ENCODE assay signal across 8 cellular contexts in genomic region chr3:194632211-194632982, GRCh38. TPM values are rescaled to one million over a fixed set of nuclear protein-coding genes. Genes with fewer than 3 reads are reported as not detected.
DNase-seq lines count a peak whose midpoint lies in the region; ATAC-seq and TF ChIP-seq lines count a peak whose summit lies in the region.

No MANE protein-coding gene starts in this region.

- H3K9ac ChIP-seq in PC-3 (ENCODE audit: low read length), result peak overlapping the region; percentile 73
- H3K9ac ChIP-seq in mesendoderm (ENCODE audit: low read length), result peak overlapping the region; percentile 91

- H3K4me3 ChIP-seq in PC-3 (ENCODE audit: low read length) (peak overlapping the region; percentile 96), dorsolateral prefrontal cortex (peak overlapping the region; percentile 43 to 78 (median 66)), mesendoderm (ENCODE audit: low read length) (peak overlapping the region; percentile 72), uterus (peak overlapping the region; percentile 29 to 57)

- no peaks in the 10 kb centered on the region for H3K27me3 ChIP-seq in PC-3 (ENCODE audit: low read length)
- H3K27me3 ChIP-seq in dorsolateral prefrontal cortex, result no peaks in the 10 kb centered on the region
- no peaks in the 10 kb centered on the region for H3K27me3 ChIP-seq in mesendoderm (ENCODE audit: insufficient read depth, low read length, poor library complexity)
- H3K27me3 ChIP-seq in uterus, result no peaks in the 10 kb centered on the region

- H3K79me2 ChIP-seq in PC-3 (ENCODE audit: low read length) (peaks cover 10% of the 10 kb centered on the region; the same call in 1 of the 2 replicates), mesendoderm (ENCODE audit: control insufficient read depth, insufficient read depth, low read length) (no peaks in the 10 kb centered on the region)

- H2BK15ac ChIP-seq in mesendoderm (replicated peaks; ENCODE audit: low read depth), result no peak overlapping the region

- CTCF ChIA-PET in PC-3 (lab: Charles Lee), result no interaction called here

- H3K27ac ChIP-seq in PC-3 (ENCODE audit: low read length) (0 out of 2 replicates have a peak overlapping the region, but pooled peaks have one; percentile 37), dorsolateral prefrontal cortex (peak overlapping the region in 19 of 59 donors; percentile 6 to 76 (median 53)), mesendoderm (ENCODE audit: low read depth, low read length) (no peak overlapping the region), uterus (peak overlapping the region; percentile 64 to 76)

- H3K9me2 ChIP-seq in PC-3 (replicated peaks; ENCODE audit: low read length), result no peaks in the 10 kb centered on the region

- peaks cover 11% of the 10 kb centered on the region for H3K36me3 ChIP-seq in PC-3 (ENCODE audit: low read depth, low read length)
- H3K36me3 ChIP-seq in mesendoderm (ENCODE audit: control insufficient read depth, insufficient read depth, low read length), result no peaks in the 10 kb centered on the region
- H3K36me3 ChIP-seq in uterus, result no peaks in the 10 kb centered on the region

- H3K4me1 ChIP-seq in PC-3 (ENCODE audit: insufficient read depth, low read length) (no peaks in the 10 kb centered on the region), mesendoderm (ENCODE audit: control insufficient read depth, low read depth, low read length) (no peaks in the 10 kb centered on the region), uterus (no peaks in the 10 kb centered on the region)

- peak overlapping the region; percentile 9 for H3K18ac ChIP-seq in mesendoderm (ENCODE audit: low read length)

- no peak overlapping the region for H3K23ac ChIP-seq in mesendoderm (ENCODE audit: low read length)

- H2AK5ac ChIP-seq in mesendoderm (ENCODE audit: low read length), result no peak overlapping the region

- no peak for TF ChIP-seq POLR2A in uterus (IDR thresholded peaks at IDR 0.05)

- POLR2A ChIA-PET in PC-3 (lab: Charles Lee; ENCODE audit: unreplicated experiment), result no interaction called here

- TSS peak; percentile 56 for BruUV-seq in PC-3 (replicated peaks; lab: Mats Ljungman, UMichigan)

- peak overlapping the region; percentile 96 for H3K56ac ChIP-seq in mesendoderm (ENCODE audit: low read length)

- H4K20me1 ChIP-seq in PC-3 (ENCODE audit: low read length), result no peaks in the 10 kb centered on the region

- H4K5ac ChIP-seq in mesendoderm (ENCODE audit: low read length), result no peak overlapping the region

- peak overlapping the region; percentile 40 for H3K4ac ChIP-seq in mesendoderm (ENCODE audit: low read depth, low read length)

- no peak for TF ChIP-seq CTCF in PC-3 (conservative IDR thresholded peaks at IDR 0.05; ENCODE audit: low read depth, low read length)
- no peak for TF ChIP-seq CTCF in dorsolateral prefrontal cortex (IDR thresholded peaks at IDR 0.05 in 54 of 56, conservative IDR thresholded peaks at IDR 0.05 in 2 of 56; ENCODE audit: low read depth in 1 of 56, partially characterized antibody in 56 of 56)
- no peak for TF ChIP-seq CTCF in uterus (IDR thresholded peaks at IDR 0.05)

- H3K9me3 ChIP-seq in PC-3 (ENCODE audit: low read length), result no peaks in the 10 kb centered on the region
- H3K9me3 ChIP-seq in uterus, result no peaks in the 10 kb centered on the region

- H3K4me2 ChIP-seq in PC-3 (ENCODE audit: low read length) (peak overlapping the region; percentile 91), mesendoderm (ENCODE audit: low read length) (peak overlapping the region; percentile 32)

- no peaks in the 10 kb centered on the region for H3K79me1 ChIP-seq in mesendoderm (ENCODE audit: low read length)

- peak overlapping the region; percentile 99 for H2AFZ ChIP-seq in PC-3 (ENCODE audit: low read length)

- H3F3A ChIP-seq in PC-3 (ENCODE audit: low read length, unreplicated experiment), result no peaks in the 10 kb centered on the region

- DNase-seq in ACHN (peak; percentile 6), GM19238 (ENCODE audit: insufficient read length, low spot score) (peak; percentile 31), PC-3 (peak; percentile 37), dorsolateral prefrontal cortex (no peak), mesendoderm (no peak), uterus (no peak), hippocampal formation (lab: John Stamatoyannopoulos, UW) (no peak)

- H2BK120ac ChIP-seq in mesendoderm (ENCODE audit: low read depth, low read length), result no peak overlapping the region

- intact Hi-C loops in PC-3 (cut with micrococcal nuclease), result no loop called here
- intact Hi-C loops in dorsolateral prefrontal cortex (cut with DNase I), result no loop called here
- intact Hi-C loops in uterus (cut with DNase I; ENCODE audit: low total_unique reads), result no loop called here

- no peak overlapping the region for H2BK5ac ChIP-seq in mesendoderm (ENCODE audit: low read length)

- H4K8ac ChIP-seq in mesendoderm (ENCODE audit: low read depth, low read length), result no peak overlapping the region

- ATAC-seq in PC-3 (peak; percentile 14), HG03571 (IDR thresholded peaks at IDR 0.05; ENCODE audit: unreplicated experiment) (no peak)

- no CpG with 5 or more reads among the region's 17 CpGs for WGBS in mesendoderm (ENCODE audit: extremely low coverage, insufficient coverage, low lambda C conversion rate)

- in situ Hi-C loops in ACHN (cut with HindIII; ENCODE audit: low pct_ligation_motif_present, low pct_unique_long_range_greater_than_20kb, low sequenced_read_pairs), result no loop called here

RNA-seq across cellular contexts. Expression of gene TMEM44, which starts 0.8 kb away (rescaled TPM):
- total RNA-seq in PC-3 (2014; rRNA removed), result 15.3 and 16.6 TPM in 2 replicates
- total RNA-seq in dorsolateral prefrontal cortex, result 10 to 100 TPM in 119 of 120 experiments, 1 to 10 TPM in 1; 6.1 to 36.9 (median 20.8) TPM
- 5.0 TPM for polyA plus RNA-seq in mesendoderm (2013, experiment 1 of 2)
- polyA plus RNA-seq in mesendoderm (2013, experiment 2 of 2), result 5.0 TPM
- total RNA-seq in uterus, result 10 to 100 TPM in 3 of 4 donors, 1 to 10 TPM in 1; 6.5 to 24.5 (median 19.5) TPM

RNA-seq across cellular contexts. Expression of gene LSG1, which starts 39.6 kb away (rescaled TPM):
- 83.8 and 102 TPM in 2 replicates for total RNA-seq in PC-3 (2014; rRNA removed)
- total RNA-seq in dorsolateral prefrontal cortex, result 10 to 100 TPM; 19.3 to 41.3 (median 27.1) TPM
- polyA plus RNA-seq in mesendoderm (2013, experiment 1 of 2), result 40.6 TPM
- 42.2 TPM for polyA plus RNA-seq in mesendoderm (2013, experiment 2 of 2)
- total RNA-seq in uterus, result 10 to 100 TPM in 3 of 4 donors, 1 to 10 TPM in 1; 7.9 to 58.1 (median 45.0) TPM

RNA-seq across cellular contexts. Expression of gene FAM43A, which starts 53.3 kb away (rescaled TPM):
- total RNA-seq in PC-3 (2014; rRNA removed) (59.8 and 73.8 TPM in 2 replicates), dorsolateral prefrontal cortex (10 to 100 TPM in 29 of 120 experiments, 1 to 10 TPM in 91; 3.4 to 14.5 (median 8.3) TPM), uterus (10 to 100 TPM; 12.9 to 25.2 (median 19.3) TPM)
- 6.2 TPM for polyA plus RNA-seq in mesendoderm (2013, experiment 1 of 2)
- polyA plus RNA-seq in mesendoderm (2013, experiment 2 of 2), result 5.9 TPM

Comparison
In these comparisons a context has a peak if more than half of its experiments do, and no peak if none do; other contexts are left out.
1. DNase-seq: peak in ACHN (single experiment), GM19238 (single experiment) and PC-3 (single experiment); none in dorsolateral prefrontal cortex (0 of 10), mesendoderm (single experiment), uterus (0 of 2) and hippocampal formation (0 of 2).
2. H3K4me3 ChIP-seq: peak in every context shown above with its lines; median percentile 96 in PC-3; 72 in mesendoderm; 66 in dorsolateral prefrontal cortex; 43 in uterus.